In the genomic region with DNA sequence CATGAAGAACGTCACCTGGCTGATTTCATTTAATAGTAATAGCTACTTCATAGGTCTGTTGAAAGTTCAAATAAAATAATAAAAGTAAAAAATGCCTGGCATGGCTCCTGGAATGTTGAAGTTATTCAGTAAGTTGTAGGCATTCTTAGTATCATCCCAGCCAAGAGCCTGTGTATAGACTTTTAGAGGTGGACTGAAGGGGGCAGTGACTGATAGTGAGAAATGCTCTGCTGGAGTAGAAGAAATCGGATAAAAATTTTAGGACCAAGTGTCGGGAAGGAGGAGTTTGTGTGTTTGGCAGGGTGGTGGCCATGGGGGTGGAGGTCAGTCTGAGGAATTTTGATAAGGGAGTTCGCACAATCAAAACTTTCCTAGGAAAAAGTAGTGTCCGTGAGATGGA, we compare ENCODE assay signal across 19 cellular contexts. TPM values are rescaled to one million over a fixed set of nuclear protein-coding genes. Genes with fewer than 3 reads are reported as not detected.
DNase-seq lines count a peak whose midpoint lies in the region; ATAC-seq, FAIRE-seq and TF ChIP-seq lines count a peak whose summit lies in the region.
"Had no signal": no experiment of that assay in that cellular context is flagged by ENCODE, and none has a peak within 500 bp of the region (broad histone marks: within the 10 kb centered on the region; RNA-seq: fewer than 3 reads in every experiment).

No MANE protein-coding gene starts in this region.

- H3K79me2 ChIP-seq in HepG2 (ENCODE audit: insufficient read depth, low read length): no peaks in the 10 kb centered on the region

- no peak overlapping the region for H3K27ac ChIP-seq in HepG2 (ENCODE audit: extremely low read length, insufficient read depth, low read length)
- H3K27ac ChIP-seq in right lobe of liver: no peak overlapping the region
- H3K27ac ChIP-seq in sigmoid colon: no peak overlapping the region
- H3K27ac ChIP-seq in pancreas: no peak overlapping the region
- H3K27ac ChIP-seq: BLaER1 treated with 17β-estradiol and CSF1 and Interleukin-3, amounts not matched to agents 10 nM and 100 nM; HL-60 had no signal

- no TSS peak for BruUV-seq in HepG2 (replicated peaks; lab: Mats Ljungman, UMichigan)

- in situ Hi-C loops in HepG2 (cut with HindIII; ENCODE audit: extremely low pct_ligation_motif_present, low pct_unique_long_range_greater_than_20kb): no loop called here

- POLR2A ChIA-PET in HepG2 (lab: Yijun Ruan, JAX): no interaction called here

- H3K9me3 ChIP-seq in HepG2 (ENCODE audit: low read length): peaks cover 44% of the 10 kb centered on the region
- H3K9me3 ChIP-seq in right lobe of liver: peaks cover 0 to 17% (median 0%) of the 10 kb centered on the region in 4 donors
- H3K9me3 ChIP-seq in sigmoid colon: no peaks in the 10 kb centered on the region
- no peaks in the 10 kb centered on the region for H3K9me3 ChIP-seq in pancreas

- H3K4me1 ChIP-seq in HepG2 (ENCODE audit: insufficient read depth, low read length) (peaks cover 12% of the 10 kb centered on the region), right lobe of liver (no peaks in the 10 kb centered on the region), sigmoid colon (peaks cover 0 to 14% (median 6%) of the 10 kb centered on the region in 4 donors), pancreas (peaks cover 4 to 6% (median 4%) of the 10 kb centered on the region in 3 donors)

- no peak overlapping the region for H3K4me2 ChIP-seq in HepG2 (ENCODE audit: low read depth, low read length)
- H3K4me2 ChIP-seq: BLaER1 treated with 17β-estradiol and CSF1 and Interleukin-3, amounts not matched to agents 10 nM and 100 nM had no signal

- TF ChIP-seq POLR2A in HepG2 (IDR thresholded peaks at IDR 0.05; ENCODE audit: insufficient read depth in 1 of 2, low read depth in 2 of 2, low read length in 2 of 2) (no peak), right lobe of liver (IDR thresholded peaks at IDR 0.05) (no peak), sigmoid colon (IDR thresholded peaks at IDR 0.05) (no peak)

- no peak overlapping the region for H3K27ac Mint-ChIP-seq in stimulated activated memory B cell treated with anti-CD40 and anti-IgM and Interleukin-4, amounts not matched to agents 10 μg/mL and 1 μg/mL and 100 μg/mL, for 72 hours
- H3K27ac Mint-ChIP-seq: CD4-positive, alpha-beta T cell; IgD-negative memory B cell had no signal

- DNase-seq in HepG2 (ENCODE audit: low spot score): no peak
- no peak for DNase-seq in right lobe of liver
- DNase-seq in cardiac fibroblast (ENCODE audit: low read depth in 2 of 2): no peak
- DNase-seq in iPS-NIHi7 (ENCODE audit: extremely low spot score): peak; percentile 9
- DNase-seq in activated CD8-positive, alpha-beta memory T cell treated with anti-CD3 and anti-CD28 coated beads, Interleukin-2, amount 50 U/mL, for 48 hours: no peak
- no peak for DNase-seq in sigmoid colon
- DNase-seq in pancreas: no peak
- DNase-seq: 8988T; AML-193; Calu3; CD4-positive, alpha-beta T cell; DMS 273 treated with DMSO at 0.1 percent for 48 hours had no signal

- peaks cover 12% of the 10 kb centered on the region for H3K4me1 Mint-ChIP-seq in stimulated activated memory B cell treated with anti-CD40 and anti-IgM and Interleukin-4, amounts not matched to agents 10 μg/mL and 1 μg/mL and 100 μg/mL, for 72 hours

- no peak for TF ChIP-seq EP300 in HepG2 (IDR thresholded peaks at IDR 0.05; ENCODE audit: low read depth in 2 of 2, low read length in 2 of 2)
- no peak for TF ChIP-seq EP300 in HepG2 (CRISPR knock-in tag; IDR thresholded peaks at IDR 0.05; ENCODE audit: borderline replicate concordance)
- no peak for TF ChIP-seq EP300 in sigmoid colon (IDR thresholded peaks at IDR 0.05)

- H3K9me3 Mint-ChIP-seq in stimulated activated memory B cell treated with anti-CD40 and anti-IgM and Interleukin-4, amounts not matched to agents 10 μg/mL and 1 μg/mL and 100 μg/mL, for 72 hours: peaks cover 13% of the 10 kb centered on the region

- peak; percentile 18; the same call in 1 of the 2 replicates for TF ChIP-seq CTCF in HepG2 (CRISPR knock-in tag; IDR thresholded peaks at IDR 0.05)
- TF ChIP-seq CTCF in right lobe of liver (IDR thresholded peaks at IDR 0.05): no peak
- peak; percentile 6 for TF ChIP-seq CTCF in cardiac fibroblast (IDR thresholded peaks at IDR 0.05; ENCODE audit: low read depth, low read length)
- TF ChIP-seq CTCF in sigmoid colon (IDR thresholded peaks at IDR 0.05): no peak
- TF ChIP-seq CTCF in pancreas (IDR thresholded peaks at IDR 0.05): no peak

- H3K4me3 ChIP-seq in HepG2 (replicated peaks in 1 of 3; ENCODE audit: insufficient read depth in 1 of 3, low read depth in 2 of 3, low read length in 3 of 3): no peak overlapping the region
- H3K4me3 ChIP-seq in right lobe of liver: no peak overlapping the region
- H3K4me3 ChIP-seq in cardiac fibroblast (replicated peaks in 1 of 2; ENCODE audit: low read depth in 2 of 2, low read length in 2 of 2): no peak overlapping the region
- H3K4me3 ChIP-seq in sigmoid colon: no peak overlapping the region
- H3K4me3 ChIP-seq in pancreas: no peak overlapping the region
- H3K4me3 ChIP-seq: BLaER1 treated with 17β-estradiol and CSF1 and Interleukin-3, amounts not matched to agents 10 nM and 100 nM; GM12878 had no signal

- no peaks in the 10 kb centered on the region for H3K36me3 ChIP-seq in HepG2 (replicated peaks in 1 of 2; ENCODE audit: control insufficient read depth in 1 of 2, insufficient read depth in 2 of 2, low read length in 2 of 2)
- H3K36me3 ChIP-seq in right lobe of liver: no peaks in the 10 kb centered on the region
- H3K36me3 ChIP-seq in sigmoid colon: peaks cover 0 to 6% (median 0%) of the 10 kb centered on the region in 4 donors
- H3K36me3 ChIP-seq in pancreas: no peaks in the 10 kb centered on the region

- H3K36me3 Mint-ChIP-seq in stimulated activated memory B cell treated with anti-CD40 and anti-IgM and Interleukin-4, amounts not matched to agents 10 μg/mL and 1 μg/mL and 100 μg/mL, for 72 hours: peaks cover 42% of the 10 kb centered on the region

- no peak overlapping the region for H3K4me3 Mint-ChIP-seq in stimulated activated memory B cell treated with anti-CD40 and anti-IgM and Interleukin-4, amounts not matched to agents 10 μg/mL and 1 μg/mL and 100 μg/mL, for 72 hours
- H3K4me3 Mint-ChIP-seq: CD4-positive, alpha-beta T cell; IgD-negative memory B cell had no signal

- H3K9ac ChIP-seq in HepG2 (ENCODE audit: insufficient read depth, low read depth, low read length): no peak overlapping the region
- H3K9ac ChIP-seq: BLaER1 treated with 17β-estradiol and CSF1 and Interleukin-3, amounts not matched to agents 10 nM and 100 nM had no signal

- ATAC-seq in HepG2: no peak
- no peak for ATAC-seq in right lobe of liver
- ATAC-seq in stimulated activated memory B cell treated with anti-CD40 and anti-IgM and Interleukin-4, amounts not matched to agents 10 μg/mL and 1 μg/mL and 100 μg/mL, for 72 hours: no peak
- ATAC-seq in pancreas: no peak
- ATAC-seq: GM12878, HCT116 had no signal

- H2AFZ ChIP-seq in HepG2 (ENCODE audit: low read length): no peak overlapping the region

- no peaks in the 10 kb centered on the region for H3K27me3 Mint-ChIP-seq in stimulated activated memory B cell treated with anti-CD40 and anti-IgM and Interleukin-4, amounts not matched to agents 10 μg/mL and 1 μg/mL and 100 μg/mL, for 72 hours
- H3K27me3 Mint-ChIP-seq: CD4-positive, alpha-beta T cell; IgD-negative memory B cell had no signal

- intact Hi-C loops in HepG2 (cut with micrococcal nuclease; ENCODE audit: unreplicated experiment): no loop called here
- intact Hi-C loops in right lobe of liver (cut with DNase I): no loop called here
- intact Hi-C loops in sigmoid colon (cut with DNase I): loop anchor here (5.0 kb wide), 1 partner anchor 43 kb away; the partner anchor contains the start of gene ZNF454
- intact Hi-C loops in pancreas (cut with DNase I): no loop called here

- no peak for FAIRE-seq in HepG2 (lab: Jason Lieb, UNC)
- no peak for FAIRE-seq in pancreas (lab: Jason Lieb, UNC)
- FAIRE-seq: GM12878 had no signal

- no peaks in the 10 kb centered on the region for H3K27me3 ChIP-seq in HepG2 (ENCODE audit: control insufficient read depth in 1 of 2, insufficient read depth in 2 of 2, low read length in 2 of 2)
- H3K27me3 ChIP-seq in right lobe of liver: no peaks in the 10 kb centered on the region
- H3K27me3 ChIP-seq in sigmoid colon: no peaks in the 10 kb centered on the region
- no peaks in the 10 kb centered on the region for H3K27me3 ChIP-seq in pancreas

- WGBS in HepG2 (ENCODE audit: low lambda C conversion rate): 71% methylated on average over 5 of the region's 5 CpGs
- 73% methylated on average over 5 of the region's 5 CpGs for WGBS in right lobe of liver (ENCODE audit: insufficient coverage, low coverage, low lambda C conversion rate, missing lambda C conversion rate)
- 92 to 97% methylated on average over 5 of the region's 5 CpGs for WGBS in sigmoid colon, 2 donors
- WGBS in pancreas, 2 donors: 83 to 87% methylated on average over 5 of the region's 5 CpGs

- TF ChIP-seq RAD21 in HepG2 (CRISPR knock-in tag; IDR thresholded peaks at IDR 0.05): no peak

- CTCF ChIA-PET in HepG2 (lab: Yijun Ruan, JAX; ENCODE audit: low intra/inter-chr PET ratio, low total read pairs): no interaction called here

- H4K20me1 ChIP-seq in HepG2 (ENCODE audit: insufficient read depth, low read length): no peaks in the 10 kb centered on the region
- H4K20me1 ChIP-seq: BLaER1 treated with 17β-estradiol and CSF1 and Interleukin-3, amounts not matched to agents 10 nM and 100 nM had no signal

RNA-seq across cellular contexts. Expression of gene ZFP2, which starts 3.6 kb away (rescaled TPM):
- total RNA-seq in HepG2 (2016; rRNA removed; fragmentation: Illumina TruSeq; extraction: Trizol) (0.13 and 0.27 TPM in 2 replicates), right lobe of liver (under 1 TPM; 0.18 to 0.71 (median 0.45) TPM), sigmoid colon (1 to 10 TPM; 3.5 to 5.4 (median 3.9) TPM), pancreas (1 to 10 TPM in 4 of 6 donors, under 1 TPM in 2; 0.51 to 2.5 (median 1.1) TPM)
- 0.18 and 0.81 TPM in 2 replicates for total RNA-seq in HepG2 (2016; cell fraction: cytosol; rRNA removed; fragmentation: Illumina TruSeq; extraction: Trizol; ENCODE audit: low read depth)
- total RNA-seq in HepG2 (2016; cell fraction: insoluble cytoplasmic fraction; rRNA removed; fragmentation: Illumina TruSeq; extraction: Trizol): 0.19 and 0.56 TPM in 2 replicates
- total RNA-seq in HepG2 (2016; cell fraction: membrane; rRNA removed; fragmentation: Illumina TruSeq; extraction: Trizol): 0.17 and 0.34 TPM in 2 replicates
- 0.16 and 0.47 TPM in 2 replicates for total RNA-seq in HepG2 (2016; cell fraction: nucleus; rRNA removed; fragmentation: Illumina TruSeq; extraction: Trizol)
- polyA plus RNA-seq in HepG2 (2011; rRNA removed) (0.29 and 0.42 TPM in 2 replicates), sigmoid colon (1 to 10 TPM in 1 of 3 donors, under 1 TPM in 1, not detected in 1; 0.70 to 1.2 TPM), pancreas (1 to 10 TPM; 1.6 to 3.2 TPM)
- 0.12 and 0.24 TPM in 2 replicates for polyA plus RNA-seq in HepG2 (2011; cell fraction: cytosol; rRNA removed)
- 0.14 and 0.42 TPM in 2 replicates for polyA plus RNA-seq in HepG2 (2011; cell fraction: nucleus; rRNA removed)
- 0.24 and 0.44 TPM in 2 replicates for polyA plus RNA-seq in HepG2 (2012)
- polyA plus RNA-seq in HepG2 (2016; cell fraction: cytosol; fragmentation: Illumina TruSeq; extraction: Trizol; ENCODE audit: low read depth): 0.03 and 0.15 TPM in 2 replicates
- 0.23 and 0.51 TPM in 2 replicates for polyA plus RNA-seq in HepG2 (2016; cell fraction: insoluble cytoplasmic fraction; fragmentation: Illumina TruSeq; extraction: Trizol; ENCODE audit: low read depth)
- polyA plus RNA-seq in HepG2 (2016; cell fraction: membrane; fragmentation: Illumina TruSeq; extraction: Trizol; ENCODE audit: low read depth): 0.15 and 0.31 TPM in 2 replicates
- polyA plus RNA-seq in HepG2 (2016; cell fraction: nucleus; fragmentation: Illumina TruSeq; extraction: Trizol; ENCODE audit: insufficient read depth, low read depth): 0.71 and 0.76 TPM in 2 replicates
- not detected in 2 replicates for polyA minus RNA-seq in HepG2 (2011; rRNA and poly(A)+ RNA removed; ENCODE audit: low replicate concordance)
- not detected in 2 replicates for polyA minus RNA-seq in HepG2 (2011; cell fraction: cytosol; rRNA and poly(A)+ RNA removed)
- 0.64 and 0.99 TPM in 2 replicates for polyA minus RNA-seq in HepG2 (2011; cell fraction: nucleus; rRNA and poly(A)+ RNA removed)
- total RNA-seq: GM12878, H4 had no signal

RNA-seq across cellular contexts. Expression of gene ZNF354B, which starts 39.5 kb away (rescaled TPM):
- total RNA-seq in HepG2 (2016; rRNA removed; fragmentation: Illumina TruSeq; extraction: Trizol) (6.8 and 10.3 TPM in 2 replicates), right lobe of liver (1 to 10 TPM; 2.0 to 7.2 (median 5.0) TPM), sigmoid colon (10 to 100 TPM; 13.3 to 23.5 (median 18.6) TPM), pancreas (10 to 100 TPM in 1 of 6 donors, 1 to 10 TPM in 5; 4.4 to 11.8 (median 7.5) TPM)
- 4.3 and 6.2 TPM in 2 replicates for total RNA-seq in HepG2 (2016; cell fraction: cytosol; rRNA removed; fragmentation: Illumina TruSeq; extraction: Trizol; ENCODE audit: low read depth)
- total RNA-seq in HepG2 (2016; cell fraction: insoluble cytoplasmic fraction; rRNA removed; fragmentation: Illumina TruSeq; extraction: Trizol): 6.6 and 8.5 TPM in 2 replicates
- 3.7 and 5.5 TPM in 2 replicates for total RNA-seq in HepG2 (2016; cell fraction: membrane; rRNA removed; fragmentation: Illumina TruSeq; extraction: Trizol)
- total RNA-seq in HepG2 (2016; cell fraction: nucleus; rRNA removed; fragmentation: Illumina TruSeq; extraction: Trizol): 17.2 and 19.1 TPM in 2 replicates
- polyA plus RNA-seq in HepG2 (2011; rRNA removed) (7.8 and 8.0 TPM in 2 replicates), sigmoid colon (1 to 10 TPM in 2 of 3 donors, under 1 TPM in 1; 0.92 to 6.3 (median 1.2) TPM), pancreas (10 to 100 TPM; 11.8 to 15.7 TPM)
- polyA plus RNA-seq in HepG2 (2011; cell fraction: cytosol; rRNA removed): 2.7 and 2.9 TPM in 2 replicates
- polyA plus RNA-seq in HepG2 (2011; cell fraction: nucleus; rRNA removed): 16.8 and 20.1 TPM in 2 replicates
- 6.9 and 9.3 TPM in 2 replicates for polyA plus RNA-seq in HepG2 (2012)
- 0.32 and 0.40 TPM in 2 replicates for polyA plus RNA-seq in HepG2 (2016; cell fraction: cytosol; fragmentation: Illumina TruSeq; extraction: Trizol; ENCODE audit: low read depth)
- polyA plus RNA-seq in HepG2 (2016; cell fraction: insoluble cytoplasmic fraction; fragmentation: Illumina TruSeq; extraction: Trizol; ENCODE audit: low read depth): 4.1 TPM in 2 replicates
- polyA plus RNA-seq in HepG2 (2016; cell fraction: membrane; fragmentation: Illumina TruSeq; extraction: Trizol; ENCODE audit: low read depth): 0.79 and 1.0 TPM in 2 replicates
- polyA plus RNA-seq in HepG2 (2016; cell fraction: nucleus; fragmentation: Illumina TruSeq; extraction: Trizol; ENCODE audit: insufficient read depth, low read depth): 31.3 and 33.1 TPM in 2 replicates
- polyA minus RNA-seq in HepG2 (2011; rRNA and poly(A)+ RNA removed; ENCODE audit: low replicate concordance): 3.1 and 4.7 TPM in 2 replicates
- polyA minus RNA-seq in HepG2 (2011; cell fraction: cytosol; rRNA and poly(A)+ RNA removed): 2.4 and 4.5 TPM in 2 replicates
- 22.5 and 26.5 TPM in 2 replicates for polyA minus RNA-seq in HepG2 (2011; cell fraction: nucleus; rRNA and poly(A)+ RNA removed)

RNA-seq across cellular contexts. Expression of gene ZNF454, which starts 41.7 kb away (rescaled TPM):
- total RNA-seq in HepG2 (2016; rRNA removed; fragmentation: Illumina TruSeq; extraction: Trizol) (not detected in 2 replicates), right lobe of liver (under 1 TPM in 5 of 6 experiments, not detected in 1; 0.12 to 0.39 (median 0.27) TPM), sigmoid colon (1 to 10 TPM; 2.0 to 6.1 (median 3.4) TPM), pancreas (1 to 10 TPM in 5 of 6 donors, under 1 TPM in 1; 0.85 to 3.1 (median 1.5) TPM)
- not detected in 2 replicates for total RNA-seq in HepG2 (2016; cell fraction: cytosol; rRNA removed; fragmentation: Illumina TruSeq; extraction: Trizol; ENCODE audit: low read depth)
- total RNA-seq in HepG2 (2016; cell fraction: insoluble cytoplasmic fraction; rRNA removed; fragmentation: Illumina TruSeq; extraction: Trizol): not detected in 2 replicates
- total RNA-seq in HepG2 (2016; cell fraction: membrane; rRNA removed; fragmentation: Illumina TruSeq; extraction: Trizol): not detected in 2 replicates
- total RNA-seq in HepG2 (2016; cell fraction: nucleus; rRNA removed; fragmentation: Illumina TruSeq; extraction: Trizol): not detected in 2 replicates
- polyA plus RNA-seq in HepG2 (2011; rRNA removed) (0.03 and 0.16 TPM in 2 replicates), sigmoid colon (1 to 10 TPM in 1 of 3 donors, under 1 TPM in 1, not detected in 1; 0.23 to 1.0 TPM), pancreas (1 to 10 TPM; 1.6 to 1.8 TPM)
- not detected in 2 replicates for polyA plus RNA-seq in HepG2 (2011; cell fraction: cytosol; rRNA removed)
- not detected in 2 replicates for polyA plus RNA-seq in HepG2 (2011; cell fraction: nucleus; rRNA removed)
- polyA plus RNA-seq in HepG2 (2012): 0.12 TPM in 1 of 2 replicates, not detected in the other
- polyA plus RNA-seq in HepG2 (2016; cell fraction: cytosol; fragmentation: Illumina TruSeq; extraction: Trizol; ENCODE audit: low read depth): not detected in 2 replicates
- polyA plus RNA-seq in HepG2 (2016; cell fraction: insoluble cytoplasmic fraction; fragmentation: Illumina TruSeq; extraction: Trizol; ENCODE audit: low read depth): not detected in 2 replicates
- not detected in 2 replicates for polyA plus RNA-seq in HepG2 (2016; cell fraction: membrane; fragmentation: Illumina TruSeq; extraction: Trizol; ENCODE audit: low read depth)
- not detected in 2 replicates for polyA plus RNA-seq in HepG2 (2016; cell fraction: nucleus; fragmentation: Illumina TruSeq; extraction: Trizol; ENCODE audit: insufficient read depth, low read depth)
- polyA minus RNA-seq in HepG2 (2011; rRNA and poly(A)+ RNA removed; ENCODE audit: low replicate concordance): not detected in 2 replicates
- not detected in 2 replicates for polyA minus RNA-seq in HepG2 (2011; cell fraction: cytosol; rRNA and poly(A)+ RNA removed)
- 0.13 TPM in 1 of 2 replicates, not detected in the other for polyA minus RNA-seq in HepG2 (2011; cell fraction: nucleus; rRNA and poly(A)+ RNA removed)
- total RNA-seq: Calu3; CD4-positive, alpha-beta T cell; GM12878 had no signal
- polyA plus RNA-seq: GM12878, IgD-negative memory B cell had no signal

Comparison
In these comparisons a context has a peak if more than half of its experiments do, and no peak if none do; other contexts are left out.
1. CTCF ChIP-seq: peak in HepG2 (single experiment) and cardiac fibroblast (single experiment); none in right lobe of liver (0 of 4), sigmoid colon (0 of 4) and pancreas (0 of 4).